Comparison of ENCODE assay signal across 9 cellular contexts in genomic region chr2:173159794-173160463, GRCh38.
DNase-seq lines count a peak whose midpoint lies in the region.
"Had no signal": no experiment of that assay in that cellular context is flagged by ENCODE, and none has a peak within 500 bp of the region (broad histone marks: within the 10 kb centered on the region; RNA-seq: fewer than 3 reads in every experiment).

No MANE protein-coding gene starts in this region.

- peak overlapping the region; percentile 51 for H3K9ac ChIP-seq in skeletal muscle satellite cell (ENCODE audit: low read depth, low read length)

- H3K27me3 Mint-ChIP-seq in activated naive CD8-positive, alpha-beta T cell treated with anti-CD3 and anti-CD28 coated beads for 36 hours = peaks cover 13% of the 10 kb centered on the region

- H3K4me3 Mint-ChIP-seq in activated naive CD8-positive, alpha-beta T cell treated with anti-CD3 and anti-CD28 coated beads for 36 hours = no peak overlapping the region
- H3K4me3 Mint-ChIP-seq: activated naive CD8-positive, alpha-beta T cell had no signal

- DNase-seq in HAP-1 (ENCODE audit: low spot score in 2 of 2) (peak; percentile 14 to 30), SKM-1 (lab: John Stamatoyannopoulos, UW; ENCODE audit: unreplicated experiment) (peak; percentile 21), cardiac septum (ENCODE audit: low spot score) (peak; percentile 86), COLO668 (lab: John Stamatoyannopoulos, UW; ENCODE audit: unreplicated experiment) (no peak), midbrain (lab: John Stamatoyannopoulos, UW) (no peak)
- no peak for DNase-seq in activated naive CD8-positive, alpha-beta T cell treated with anti-CD3 and anti-CD28 coated beads for 36 hours
- DNase-seq in stimulated activated CD4-positive, alpha-beta T cell treated with anti-CD3 and anti-CD28 coated beads, Interleukin-2, amount 100 ng/mL, for 48 hours = no peak

- no peaks in the 10 kb centered on the region for H3K27me3 ChIP-seq in HAP-1 (ENCODE audit: low read depth)
- no peaks in the 10 kb centered on the region for H3K27me3 ChIP-seq in skeletal muscle satellite cell (ENCODE audit: control insufficient read depth, insufficient read depth, low read length)

- H3K9me3 ChIP-seq in HAP-1 = 0 out of 2 replicates have a peak, but pooled peaks cover 3% of the 10 kb centered on the region
- no peaks in the 10 kb centered on the region for H3K9me3 ChIP-seq in skeletal muscle satellite cell (replicated peaks; ENCODE audit: low read length)

- H3K36me3 ChIP-seq in HAP-1 (replicated peaks) = no peaks in the 10 kb centered on the region
- H3K36me3 ChIP-seq in skeletal muscle satellite cell (ENCODE audit: insufficient read depth, low read length) = no peaks in the 10 kb centered on the region

- peaks cover 2% of the 10 kb centered on the region for H3K9me3 Mint-ChIP-seq in activated naive CD8-positive, alpha-beta T cell treated with anti-CD3 and anti-CD28 coated beads for 36 hours

- no peaks in the 10 kb centered on the region for H3K4me1 Mint-ChIP-seq in activated naive CD8-positive, alpha-beta T cell treated with anti-CD3 and anti-CD28 coated beads for 36 hours

- intact Hi-C loops in cardiac septum (cut with DNase I) = no loop called here

- H3K4me3 ChIP-seq in HAP-1 = no peak overlapping the region
- no peak overlapping the region for H3K4me3 ChIP-seq in skeletal muscle satellite cell (ENCODE audit: low read length)

- in situ Hi-C loops in HAP-1 (cut with MboI; ENCODE audit: low sequenced_read_pairs) = no loop called here

- H3K4me2 ChIP-seq in skeletal muscle satellite cell (ENCODE audit: low read length) = peak overlapping the region; percentile 38

- no peaks in the 10 kb centered on the region for H3K36me3 Mint-ChIP-seq in activated naive CD8-positive, alpha-beta T cell treated with anti-CD3 and anti-CD28 coated beads for 36 hours
- H3K36me3 Mint-ChIP-seq: activated naive CD8-positive, alpha-beta T cell had no signal

- H3K27ac Mint-ChIP-seq in activated naive CD8-positive, alpha-beta T cell treated with anti-CD3 and anti-CD28 coated beads for 36 hours = no peak overlapping the region
- H3K27ac Mint-ChIP-seq: activated naive CD8-positive, alpha-beta T cell had no signal

- H3K4me1 ChIP-seq in HAP-1 = peaks cover 18% of the 10 kb centered on the region
- peaks cover 22% of the 10 kb centered on the region for H3K4me1 ChIP-seq in skeletal muscle satellite cell (ENCODE audit: control insufficient read depth, insufficient read depth, low read length)

Comparison
In these comparisons a context has a peak if more than half of its experiments do, and no peak if none do; other contexts are left out.
1. DNase-seq: peak in HAP-1 (2 of 2), SKM-1 (single experiment) and cardiac septum (single experiment); none in COLO668 (single experiment), midbrain (single experiment), activated naive CD8-positive, alpha-beta T cell treated with anti-CD3 and anti-CD28 coated beads for 36 hours (single experiment) and stimulated activated CD4-positive, alpha-beta T cell treated with anti-CD3 and anti-CD28 coated beads, Interleukin-2, amount 100 ng/mL, for 48 hours (0 of 2).